1 cellular context compared by ENCODE assay signal in genomic region chr7:27745064-27745583, GRCh38.
TF ChIP-seq lines count a peak whose summit lies in the region.

No MANE protein-coding gene starts in this region.

TF ChIP-seq in HEK293, 187 proteins besides CTCF, POLR2A, EP300 and RAD21 (continued from another document):
- TF ChIP-seq, protein P1, sequence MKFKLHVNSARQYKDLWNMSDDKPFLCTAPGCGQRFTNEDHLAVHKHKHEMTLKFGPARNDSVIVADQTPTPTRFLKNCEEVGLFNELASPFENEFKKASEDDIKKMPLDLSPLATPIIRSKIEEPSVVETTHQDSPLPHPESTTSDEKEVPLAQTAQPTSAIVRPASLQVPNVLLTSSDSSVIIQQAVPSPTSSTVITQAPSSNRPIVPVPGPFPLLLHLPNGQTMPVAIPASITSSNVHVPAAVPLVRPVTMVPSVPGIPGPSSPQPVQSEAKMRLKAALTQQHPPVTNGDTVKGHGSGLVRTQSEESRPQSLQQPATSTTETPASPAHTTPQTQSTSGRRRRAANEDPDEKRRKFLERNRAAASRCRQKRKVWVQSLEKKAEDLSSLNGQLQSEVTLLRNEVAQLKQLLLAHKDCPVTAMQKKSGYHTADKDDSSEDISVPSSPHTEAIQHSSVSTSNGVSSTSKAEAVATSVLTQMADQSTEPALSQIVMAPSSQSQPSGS (tag by site-specific recombination; IDR thresholded peaks at IDR 0.05; ENCODE audit: low read depth) = no peak
- TF ChIP-seq ZNF670 (tag by site-specific recombination; IDR thresholded peaks at IDR 0.05; ENCODE audit: low read depth) = no peak
- no peak for TF ChIP-seq ZSCAN23 (tag by site-specific recombination; IDR thresholded peaks at IDR 0.05)
- no peak for TF ChIP-seq ZNF571 (tag by site-specific recombination; IDR thresholded peaks at IDR 0.05)
- TF ChIP-seq ZNF138 (tag by site-specific recombination; IDR thresholded peaks at IDR 0.05; ENCODE audit: borderline replicate concordance) = no peak
